ENCODE assay signal across 28 cellular contexts in the genomic region with DNA sequence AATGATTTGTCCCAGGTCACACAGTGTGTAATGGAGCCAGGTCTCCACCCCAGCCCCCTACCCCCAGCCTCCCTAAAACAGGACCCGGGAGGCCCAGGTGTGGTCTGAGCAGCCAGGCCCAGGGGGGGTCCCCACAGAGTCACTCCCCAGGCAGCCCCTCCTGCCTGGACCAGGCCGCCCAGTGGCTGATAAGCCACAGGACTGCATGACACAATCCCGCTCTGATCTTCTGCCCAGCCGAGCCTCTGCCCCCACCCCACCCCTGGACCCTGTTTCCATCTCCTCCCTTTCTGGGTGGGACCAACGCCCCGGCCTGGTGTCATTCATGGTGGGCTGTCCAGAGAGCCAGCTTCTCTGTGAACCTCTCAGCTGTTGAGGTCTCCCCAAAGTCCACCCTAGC. TPM values are rescaled to one million over a fixed set of nuclear protein-coding genes. Genes with fewer than 3 reads are reported as not detected.
DNase-seq lines count a peak whose midpoint lies in the region; ATAC-seq, FAIRE-seq and TF ChIP-seq lines count a peak whose summit lies in the region.
"Had no signal": no experiment of that assay in that cellular context is flagged by ENCODE, and none has a peak within 500 bp of the region (broad histone marks: within the 10 kb centered on the region; RNA-seq: fewer than 3 reads in every experiment).

No MANE protein-coding gene starts in this region.

- intact Hi-C loops in activated CD8-positive, alpha-beta T cell treated with anti-CD3 and anti-CD28 coated beads for 36 hours (cut with micrococcal nuclease), result loop anchor here (2.0 kb wide), 1 partner anchor 146 kb away; no protein-coding TSS in a partner anchor
- intact Hi-C loops in PC-9 (cut with micrococcal nuclease; ENCODE audit: unreplicated experiment) (loop anchor here (1.0 to 5.0 kb wide), 2 partner anchors 26 to 632 kb away; no protein-coding TSS in a partner anchor), transverse colon (cut with DNase I; ENCODE audit: low total_unique reads) (loop anchor here (5.0 kb wide), 1 partner anchor 142 kb away; no protein-coding TSS in a partner anchor), uterus (cut with DNase I; ENCODE audit: low total_unique reads) (no loop called here)

- H3K4me3 ChIP-seq in PC-9, result peak overlapping the region; percentile 90; the same call in 1 of the 2 replicates
- H3K4me3 ChIP-seq in fibroblast of lung (replicated peaks in 1 of 4; ENCODE audit: control extremely low read depth in 1 of 4, insufficient read depth in 1 of 4, low read depth in 3 of 4, low read length in 4 of 4), result no peak overlapping the region
- H3K4me3 ChIP-seq in transverse colon, result no peak overlapping the region
- no peak overlapping the region for H3K4me3 ChIP-seq in uterus
- H3K4me3 ChIP-seq: breast epithelium, tibial nerve had no signal

- no peak for TF ChIP-seq EP300 in transverse colon (IDR thresholded peaks at IDR 0.05; ENCODE audit: low read depth)

- H2AFZ ChIP-seq in PC-9 (no peak overlapping the region), fibroblast of lung (ENCODE audit: low read length) (no peak overlapping the region)

- H3K4me1 Mint-ChIP-seq in activated CD8-positive, alpha-beta T cell treated with anti-CD3 and anti-CD28 coated beads, Interleukin-2, amount 10 ng/mL, durations not matched to agents 7 days and 5 days (ENCODE audit: low read depth), result peaks cover 93% of the 10 kb centered on the region
- H3K4me1 Mint-ChIP-seq in activated CD8-positive, alpha-beta T cell treated with anti-CD3 and anti-CD28 coated beads for 36 hours (ENCODE audit: low read depth), result peaks cover 41% of the 10 kb centered on the region

- no peaks in the 10 kb centered on the region for H3K27me3 Mint-ChIP-seq in activated CD8-positive, alpha-beta T cell treated with anti-CD3 and anti-CD28 coated beads, Interleukin-2, amount 10 ng/mL, durations not matched to agents 7 days and 5 days (ENCODE audit: low read depth)
- H3K27me3 Mint-ChIP-seq in activated CD8-positive, alpha-beta T cell treated with anti-CD3 and anti-CD28 coated beads for 36 hours, result peaks cover 2% of the 10 kb centered on the region
- H3K27me3 Mint-ChIP-seq: stimulated activated naive CD8-positive, alpha-beta T cell treated with anti-CD3 and anti-CD28 coated beads, Interleukin-15, Interleukin-2, amounts not matched to agents 100 ng/mL and 50 ng/mL, for 24 hours had no signal

- no peak for DNase-seq in activated CD8-positive, alpha-beta T cell treated with anti-CD3 and anti-CD28 coated beads, Interleukin-2, amount 10 ng/mL, durations not matched to agents 7 days and 5 days
- no peak for DNase-seq in activated CD8-positive, alpha-beta T cell treated with anti-CD3 and anti-CD28 coated beads for 36 hours
- DNase-seq in PC-9, result no peak
- no peak for DNase-seq in fibroblast of lung (ENCODE audit: low read depth in 2 of 2)
- no peak for DNase-seq in transverse colon
- DNase-seq in uterus, result no peak
- no peak for DNase-seq in GM12892 (ENCODE audit: insufficient read length)
- DNase-seq in activated CD4-positive, alpha-beta T cell treated with anti-CD3 and anti-CD28 coated beads for 48 hours, result no peak
- DNase-seq: activated CD8-positive, alpha-beta memory T cell treated with anti-CD3 and anti-CD28 coated beads, Interleukin-2, amount 50 U/mL, for 48 hours; activated gamma-delta T cell; cortex of kidney; naive B cell; NCI-H187; NCI-H69; occipital lobe; retina; stimulated activated CD4-positive, alpha-beta T cell treated with anti-CD3 and anti-CD28 coated beads, Interleukin-4, amount 100 ng/mL, for 4 hours; SW 1271 had no signal

- H3K4me2 ChIP-seq in PC-9, result peak overlapping the region; percentile 88
- H3K4me2 ChIP-seq in fibroblast of lung (ENCODE audit: extremely low read depth, insufficient read depth, low read length), result no peak overlapping the region
- H3K4me2 ChIP-seq: KMS-11 had no signal

- peak overlapping the region; percentile 79 for H3K27ac Mint-ChIP-seq in activated CD8-positive, alpha-beta T cell treated with anti-CD3 and anti-CD28 coated beads, Interleukin-2, amount 10 ng/mL, durations not matched to agents 7 days and 5 days
- H3K27ac Mint-ChIP-seq in activated CD8-positive, alpha-beta T cell treated with anti-CD3 and anti-CD28 coated beads for 36 hours, result no peak overlapping the region
- H3K27ac Mint-ChIP-seq: stimulated activated naive CD8-positive, alpha-beta T cell treated with anti-CD3 and anti-CD28 coated beads, Interleukin-15, Interleukin-2, amounts not matched to agents 100 ng/mL and 50 ng/mL, for 24 hours had no signal

- no peak for ATAC-seq in activated CD8-positive, alpha-beta T cell treated with anti-CD3 and anti-CD28 coated beads, Interleukin-2, amount 10 ng/mL, durations not matched to agents 7 days and 5 days
- no peak for ATAC-seq in activated CD8-positive, alpha-beta T cell treated with anti-CD3 and anti-CD28 coated beads for 36 hours

- H3K9me3 ChIP-seq in PC-9 (ENCODE audit: insufficient read depth, low read depth) (no peaks in the 10 kb centered on the region), fibroblast of lung (ENCODE audit: control insufficient read depth, insufficient read depth, low read depth, low read length) (no peaks in the 10 kb centered on the region), transverse colon (no peaks in the 10 kb centered on the region), uterus (no peaks in the 10 kb centered on the region)
- H3K9me3 ChIP-seq: breast epithelium, tibial nerve had no signal

- peak overlapping the region; percentile 100 for H3K27ac ChIP-seq in PC-9
- H3K27ac ChIP-seq in fibroblast of lung (ENCODE audit: insufficient read depth, low read length), result peak overlapping the region; percentile 92
- H3K27ac ChIP-seq in transverse colon, result peak overlapping the region in 3 of 4 donors; percentile 75 to 82 (median 79)
- H3K27ac ChIP-seq in uterus, result no peak overlapping the region
- H3K27ac ChIP-seq: KMS-11 had no signal

- POLR2A ChIA-PET in activated CD8-positive, alpha-beta T cell treated with anti-CD3 and anti-CD28 coated beads, Interleukin-2, amount 10 ng/mL, durations not matched to agents 7 days and 5 days (lab: Charles Lee), result interaction anchor here (0.6 kb wide), 1 partner anchor 96 kb away, joined by 3 read pairs; no protein-coding TSS in a partner anchor
- POLR2A ChIA-PET in activated CD8-positive, alpha-beta T cell treated with anti-CD3 and anti-CD28 coated beads for 36 hours (lab: Charles Lee), result no interaction called here
- POLR2A ChIA-PET in PC-9 (lab: Charles Lee; ENCODE audit: unreplicated experiment), result interaction anchor here (1.0 kb wide), 1 partner anchor 19 kb away, joined by 9 read pairs; no protein-coding TSS in a partner anchor

- peaks cover 83% of the 10 kb centered on the region for H3K79me2 ChIP-seq in PC-9 (ENCODE audit: low read depth)
- H3K79me2 ChIP-seq in fibroblast of lung (ENCODE audit: control insufficient read depth, insufficient read depth, low read length), result no peaks in the 10 kb centered on the region

- TF ChIP-seq CTCF in activated CD8-positive, alpha-beta T cell treated with anti-CD3 and anti-CD28 coated beads for 36 hours (IDR thresholded peaks at IDR 0.05), result no peak
- TF ChIP-seq CTCF in PC-9 (conservative IDR thresholded peaks at IDR 0.05) (no peak), fibroblast of lung (conservative IDR thresholded peaks at IDR 0.05 in 1 of 2, IDR thresholded peaks at IDR 0.05 in 1 of 2; ENCODE audit: low read depth in 1 of 2, low read length in 2 of 2) (no peak), transverse colon (IDR thresholded peaks at IDR 0.05) (no peak), uterus (IDR thresholded peaks at IDR 0.05) (no peak)

- no peaks in the 10 kb centered on the region for H4K20me1 ChIP-seq in PC-9 (ENCODE audit: insufficient read depth)
- H4K20me1 ChIP-seq in fibroblast of lung (ENCODE audit: control insufficient read depth, extremely low read depth, insufficient read depth, low read length), result no peaks in the 10 kb centered on the region

- peaks cover 76% of the 10 kb centered on the region for H3F3A ChIP-seq in PC-9 (ENCODE audit: insufficient read depth, low read depth)

- no peaks in the 10 kb centered on the region for H3K27me3 ChIP-seq in PC-9 (ENCODE audit: insufficient read depth, low read depth)
- H3K27me3 ChIP-seq in fibroblast of lung (ENCODE audit: control insufficient read depth, insufficient read depth, low read length), result no peaks in the 10 kb centered on the region
- no peaks in the 10 kb centered on the region for H3K27me3 ChIP-seq in transverse colon
- H3K27me3 ChIP-seq in uterus, result no peaks in the 10 kb centered on the region
- H3K27me3 ChIP-seq: breast epithelium, tibial nerve had no signal

- H3K36me3 ChIP-seq in PC-9 (ENCODE audit: low read depth), result peaks cover 34% of the 10 kb centered on the region
- no peaks in the 10 kb centered on the region for H3K36me3 ChIP-seq in fibroblast of lung (ENCODE audit: control insufficient read depth, insufficient read depth, low read length)
- H3K36me3 ChIP-seq in transverse colon, result no peaks in the 10 kb centered on the region
- H3K36me3 ChIP-seq in uterus, result no peaks in the 10 kb centered on the region
- H3K36me3 ChIP-seq: breast epithelium, tibial nerve had no signal

- WGBS in transverse colon (ENCODE audit: low coverage in 1 of 2), 2 donors, result 78% methylated on average over 6 of the region's 6 CpGs; no CpG with 5 or more reads in 1 of the 2 donors

- no peaks in the 10 kb centered on the region for H3K9me3 Mint-ChIP-seq in activated CD8-positive, alpha-beta T cell treated with anti-CD3 and anti-CD28 coated beads, Interleukin-2, amount 10 ng/mL, durations not matched to agents 7 days and 5 days (ENCODE audit: insufficient read depth)
- H3K9me3 Mint-ChIP-seq in activated CD8-positive, alpha-beta T cell treated with anti-CD3 and anti-CD28 coated beads for 36 hours, result no peaks in the 10 kb centered on the region
- H3K9me3 Mint-ChIP-seq: naive B cell; stimulated activated naive CD8-positive, alpha-beta T cell treated with anti-CD3 and anti-CD28 coated beads, Interleukin-15, Interleukin-2, amounts not matched to agents 100 ng/mL and 50 ng/mL, for 24 hours had no signal

- H3K9ac ChIP-seq in fibroblast of lung (ENCODE audit: insufficient read depth, low read length), result no peak overlapping the region
- H3K9ac ChIP-seq: KMS-11 had no signal

- H3K36me3 Mint-ChIP-seq in activated CD8-positive, alpha-beta T cell treated with anti-CD3 and anti-CD28 coated beads, Interleukin-2, amount 10 ng/mL, durations not matched to agents 7 days and 5 days (ENCODE audit: low read depth), result no peaks in the 10 kb centered on the region
- no peaks in the 10 kb centered on the region for H3K36me3 Mint-ChIP-seq in activated CD8-positive, alpha-beta T cell treated with anti-CD3 and anti-CD28 coated beads for 36 hours (ENCODE audit: low read depth)
- H3K36me3 Mint-ChIP-seq: naive B cell had no signal

- in situ Hi-C loops in transverse colon (cut with MboI; ENCODE audit: low pct_ligation_motif_present in 1 of 4, low pct_unique_long_range_greater_than_20kb in 1 of 4, low sequenced_read_pairs in 3 of 4), result no loop called here

- TF ChIP-seq POLR2A in transverse colon (IDR thresholded peaks at IDR 0.05) (no peak), uterus (IDR thresholded peaks at IDR 0.05) (no peak), GM12892 (IDR thresholded peaks at IDR 0.05; ENCODE audit: low read depth, low read length) (no peak)

- no peaks in the 10 kb centered on the region for H3K9me2 ChIP-seq in PC-9 (ENCODE audit: insufficient read depth)

- H3K4me3 Mint-ChIP-seq in activated CD8-positive, alpha-beta T cell treated with anti-CD3 and anti-CD28 coated beads, Interleukin-2, amount 10 ng/mL, durations not matched to agents 7 days and 5 days, result no peak overlapping the region
- H3K4me3 Mint-ChIP-seq in activated CD8-positive, alpha-beta T cell treated with anti-CD3 and anti-CD28 coated beads for 36 hours, result no peak overlapping the region
- H3K4me3 Mint-ChIP-seq: naive B cell; stimulated activated naive CD8-positive, alpha-beta T cell treated with anti-CD3 and anti-CD28 coated beads, Interleukin-15, Interleukin-2, amounts not matched to agents 100 ng/mL and 50 ng/mL, for 24 hours had no signal

- no peak for FAIRE-seq in GM12892 (lab: Jason Lieb, UNC)
- FAIRE-seq: GM18507, H54, TTC549 had no signal

- no TSS peak for BruUV-seq in PC-9 (replicated peaks; lab: Mats Ljungman, UMichigan)

- CTCF ChIA-PET in activated CD8-positive, alpha-beta T cell treated with anti-CD3 and anti-CD28 coated beads, Interleukin-2, amount 10 ng/mL, durations not matched to agents 7 days and 5 days (lab: Charles Lee), result interaction anchor here (0.6 to 4.5 kb wide), 7 partner anchors 9 to 633 kb away, joined by 3 to 95 read pairs (median 10); partner anchors contain the start of gene CASTOR1
- CTCF ChIA-PET in activated CD8-positive, alpha-beta T cell treated with anti-CD3 and anti-CD28 coated beads for 36 hours (lab: Charles Lee), result interaction anchor here (0.8 to 3.2 kb wide), 6 partner anchors 28 to 154 kb away, joined by 3 to 36 read pairs (median 8); partner anchors contain the start of gene RNF215
- CTCF ChIA-PET in PC-9 (lab: Charles Lee), result interaction anchor here (0.7 kb wide), 1 partner anchor 35 kb away, joined by 3 read pairs; the partner anchor contains the start of gene CASTOR1

- peaks cover 75% of the 10 kb centered on the region for H3K4me1 ChIP-seq in PC-9 (replicated peaks; ENCODE audit: insufficient read depth)
- H3K4me1 ChIP-seq in fibroblast of lung (ENCODE audit: control insufficient read depth, extremely low read depth, insufficient read depth, low read length), result peaks cover 35% of the 10 kb centered on the region
- peaks cover 19 to 46% (median 33%) of the 10 kb centered on the region in 4 donors for H3K4me1 ChIP-seq in transverse colon
- H3K4me1 ChIP-seq in uterus, result no peaks in the 10 kb centered on the region

RNA-seq across cellular contexts. Expression of gene LIF, which starts 7.7 kb away (rescaled TPM):
- total RNA-seq in activated CD8-positive, alpha-beta T cell treated with anti-CD3 and anti-CD28 coated beads, Interleukin-2, amount 10 ng/mL, durations not matched to agents 7 days and 5 days, result 100 to 1,000 TPM; 532 to 569 TPM
- total RNA-seq in activated CD8-positive, alpha-beta T cell treated with anti-CD3 and anti-CD28 coated beads for 36 hours, result 100 to 1,000 TPM; 160 to 161 TPM
- total RNA-seq in PC-9 (2021) (17.2 and 17.4 TPM in 2 replicates), fibroblast of lung (3.6 and 11.2 TPM in 2 replicates), transverse colon (1 to 10 TPM; 4.0 to 5.2 (median 4.4) TPM), uterus (1 to 10 TPM in 2 of 4 donors, under 1 TPM in 1, not detected in 1; under 0.01 to 3.0 (median 1.5) TPM)
- 4.5 and 19.6 TPM in 2 replicates for polyA plus RNA-seq in fibroblast of lung
- 7.1 and 25.1 TPM in 2 replicates for polyA plus RNA-seq in fibroblast of lung (2012)
- 40.6 and 97.7 TPM in 2 replicates for polyA minus RNA-seq in fibroblast of lung (ENCODE audit: low replicate concordance)
- polyA plus RNA-seq in GM12892 (2012; ENCODE audit: missing spikeins), result 1.2 TPM
- total RNA-seq: occipital lobe had no signal

RNA-seq across cellular contexts. Expression of gene OSM, which starts 12.3 kb away (rescaled TPM):
- 100 to 1,000 TPM; 135 to 140 TPM for total RNA-seq in activated CD8-positive, alpha-beta T cell treated with anti-CD3 and anti-CD28 coated beads, Interleukin-2, amount 10 ng/mL, durations not matched to agents 7 days and 5 days
- 10 to 100 TPM; 44.3 to 45.7 TPM for total RNA-seq in activated CD8-positive, alpha-beta T cell treated with anti-CD3 and anti-CD28 coated beads for 36 hours
- total RNA-seq in PC-9 (2021) (not detected in 2 replicates), fibroblast of lung (not detected in 2 replicates), transverse colon (not detected), uterus (1 to 10 TPM in 1 of 4 donors, under 1 TPM in 2, not detected in 1; 0.76 to 8.8 (median 0.76) TPM)
- polyA plus RNA-seq in fibroblast of lung, result not detected in 2 replicates
- not detected in 2 replicates for polyA plus RNA-seq in fibroblast of lung (2012)
- polyA minus RNA-seq in fibroblast of lung (ENCODE audit: low replicate concordance), result not detected in 2 replicates
- polyA plus RNA-seq in GM12892 (2012; ENCODE audit: missing spikeins), result not detected
- total RNA-seq: A673, G401 had no signal
- polyA plus RNA-seq: BJ had no signal

RNA-seq across cellular contexts. Expression of gene CASTOR1, which starts 35.0 kb away (rescaled TPM):
- total RNA-seq in activated CD8-positive, alpha-beta T cell treated with anti-CD3 and anti-CD28 coated beads, Interleukin-2, amount 10 ng/mL, durations not matched to agents 7 days and 5 days, result 10 to 100 TPM; 24.5 to 25.4 TPM
- 1 to 10 TPM; 4.2 to 5.1 TPM for total RNA-seq in activated CD8-positive, alpha-beta T cell treated with anti-CD3 and anti-CD28 coated beads for 36 hours
- total RNA-seq in PC-9 (2021) (10.6 and 11.1 TPM in 2 replicates), fibroblast of lung (5.0 and 5.6 TPM in 2 replicates), transverse colon (1 to 10 TPM in 2 of 4 donors, not detected in 2; 5.6 to 6.8 TPM), uterus (10 to 100 TPM; 15.8 to 67.1 (median 27.7) TPM)
- 2.7 and 3.4 TPM in 2 replicates for polyA plus RNA-seq in fibroblast of lung
- 4.5 and 4.7 TPM in 2 replicates for polyA plus RNA-seq in fibroblast of lung (2012)
- polyA minus RNA-seq in fibroblast of lung (ENCODE audit: low replicate concordance), result 4.6 and 5.5 TPM in 2 replicates
- polyA plus RNA-seq in GM12892 (2012; ENCODE audit: missing spikeins), result 4.7 TPM

Comparison
In these comparisons a context has a peak if more than half of its experiments do, and no peak if none do; other contexts are left out.
1. H3K27ac ChIP-seq: peak in PC-9 (single experiment), fibroblast of lung (single experiment) and transverse colon (3 of 4); none in uterus (0 of 2).
2. RNA of gene OSM, which starts 12.3 kb away (total RNA-seq): 135 to 140 TPM in activated CD8-positive, alpha-beta T cell treated with anti-CD3 and anti-CD28 coated beads, Interleukin-2, amount 10 ng/mL, durations not matched to agents 7 days and 5 days and 44.3 to 45.7 TPM in activated CD8-positive, alpha-beta T cell treated with anti-CD3 and anti-CD28 coated beads for 36 hours; 0.76 to 8.8 TPM in uterus, not detected in PC-9, not detected in fibroblast of lung and not detected in transverse colon; every median in the first group is over 4 times any median in the second.